ENCODE assay signal across 13 cellular contexts in genomic region chr12:104691661-104692334, GRCh38.
DNase-seq lines count a peak whose midpoint lies in the region; ATAC-seq, FAIRE-seq and TF ChIP-seq lines count a peak whose summit lies in the region.
"Had no signal": no experiment of that assay in that cellular context is flagged by ENCODE, and none has a peak within 500 bp of the region (broad histone marks: within the 10 kb centered on the region; RNA-seq: fewer than 3 reads in every experiment).

No MANE protein-coding gene starts in this region.

- peak; percentile 43 for ATAC-seq in HG02884 (IDR thresholded peaks at IDR 0.05; ENCODE audit: unreplicated experiment)
- ATAC-seq: foreskin keratinocyte had no signal

- H3K27me3 ChIP-seq in hepatocyte: no peaks in the 10 kb centered on the region
- H3K27me3 ChIP-seq: foreskin keratinocyte, testis had no signal

- WGBS in hepatocyte (ENCODE audit: low lambda C conversion rate, missing lambda C conversion rate): 97% methylated on average over 17 of the region's 17 CpGs

- intact Hi-C loops in activated CD4-positive, alpha-beta T cell treated with anti-CD3 and anti-CD28 coated beads, Interleukin-2, amount 10 ng/mL, durations not matched to agents 24 days and 14 days (cut with micrococcal nuclease): no loop called here

- peaks cover 1% of the 10 kb centered on the region for H3K9me3 Mint-ChIP-seq in activated CD4-positive, alpha-beta T cell treated with anti-CD3 and anti-CD28 coated beads, Interleukin-2, amount 10 ng/mL, durations not matched to agents 24 days and 14 days

- FAIRE-seq in GM19239 (lab: Jason Lieb, UNC) (peak; percentile 90), HTR-8/SVneo (lab: Jason Lieb, UNC) (no peak)

- H3K36me3 Mint-ChIP-seq in activated CD4-positive, alpha-beta T cell treated with anti-CD3 and anti-CD28 coated beads, Interleukin-2, amount 10 ng/mL, durations not matched to agents 24 days and 14 days (ENCODE audit: low read depth): peaks cover 42% of the 10 kb centered on the region

- no peaks in the 10 kb centered on the region for H3K36me3 ChIP-seq in hepatocyte (replicated peaks; ENCODE audit: insufficient read depth, low read depth)
- H3K36me3 ChIP-seq: prostate gland had no signal

- H3K4me3 Mint-ChIP-seq in activated CD4-positive, alpha-beta T cell treated with anti-CD3 and anti-CD28 coated beads, Interleukin-2, amount 10 ng/mL, durations not matched to agents 24 days and 14 days: no peak overlapping the region

- no peak overlapping the region for H3K27ac Mint-ChIP-seq in activated CD4-positive, alpha-beta T cell treated with anti-CD3 and anti-CD28 coated beads, Interleukin-2, amount 10 ng/mL, durations not matched to agents 24 days and 14 days

- H3K4me3 ChIP-seq in GM12865 (ENCODE audit: low read depth, low read length) (peak overlapping the region; percentile 33), hepatocyte (no peak overlapping the region)
- H3K4me3 ChIP-seq: prostate gland, testis had no signal

- H4K20me1 ChIP-seq in hepatocyte (ENCODE audit: insufficient read depth, poor library complexity, severe bottlenecking): no peaks in the 10 kb centered on the region

- H3K79me2 ChIP-seq in hepatocyte: no peaks in the 10 kb centered on the region

- peaks cover 2% of the 10 kb centered on the region for H3K27me3 Mint-ChIP-seq in activated CD4-positive, alpha-beta T cell treated with anti-CD3 and anti-CD28 coated beads, Interleukin-2, amount 10 ng/mL, durations not matched to agents 24 days and 14 days

- DNase-seq in GM12865 (ENCODE audit: low read depth) (peak; percentile 59), GM19239 (ENCODE audit: insufficient read length, low spot score) (no peak), cerebellum (ENCODE audit: low spot score) (peak; percentile 32), HTR-8/SVneo (ENCODE audit: insufficient read length, low spot score) (no peak), hepatocyte (ENCODE audit: low spot score) (no peak), cortex of kidney (lab: John Stamatoyannopoulos, UW) (no peak)
- no peak for DNase-seq in activated CD4-positive, alpha-beta T cell treated with anti-CD3 and anti-CD28 coated beads, Interleukin-2, amount 10 ng/mL, durations not matched to agents 24 days and 14 days
- DNase-seq: activated T-cell treated with anti-CD3 and anti-CD28 coated beads, Interleukin-2, amount 50 U/mL, for 1 hour; foreskin keratinocyte; NCI-H1105; testis had no signal

- H3K4me1 Mint-ChIP-seq in activated CD4-positive, alpha-beta T cell treated with anti-CD3 and anti-CD28 coated beads, Interleukin-2, amount 10 ng/mL, durations not matched to agents 24 days and 14 days: peaks cover 79% of the 10 kb centered on the region

- H3K9me3 ChIP-seq in hepatocyte (ENCODE audit: low read depth): no peaks in the 10 kb centered on the region
- H3K9me3 ChIP-seq: prostate gland, testis had no signal

- no peaks in the 10 kb centered on the region for H3K4me1 ChIP-seq in hepatocyte (ENCODE audit: insufficient read depth)
- H3K4me1 ChIP-seq: foreskin keratinocyte, prostate gland had no signal

- H3K4me2 ChIP-seq in hepatocyte: no peak overlapping the region

- no peak overlapping the region for H3K27ac ChIP-seq in hepatocyte
- H3K27ac ChIP-seq: foreskin keratinocyte, prostate gland, testis had no signal

- TF ChIP-seq CTCF in GM12865 (IDR thresholded peaks at IDR 0.05; ENCODE audit: insufficient read depth, low read depth, low read length, missing control alignments) (no peak), hepatocyte (IDR thresholded peaks at IDR 0.05; ENCODE audit: poor library complexity) (no peak)

- no peaks in the 10 kb centered on the region for H3K9me2 ChIP-seq in hepatocyte (replicated peaks; ENCODE audit: insufficient read depth)

- H2AFZ ChIP-seq in hepatocyte: no peak overlapping the region

Comparison
In these comparisons a context has a peak if more than half of its experiments do, and no peak if none do; other contexts are left out.
1. DNase-seq: peak in GM12865 (single experiment) and cerebellum (single experiment); none in GM19239 (single experiment), activated CD4-positive, alpha-beta T cell treated with anti-CD3 and anti-CD28 coated beads, Interleukin-2, amount 10 ng/mL, durations not matched to agents 24 days and 14 days (single experiment), HTR-8/SVneo (single experiment), hepatocyte (single experiment) and cortex of kidney (single experiment).